In the genomic region with DNA sequence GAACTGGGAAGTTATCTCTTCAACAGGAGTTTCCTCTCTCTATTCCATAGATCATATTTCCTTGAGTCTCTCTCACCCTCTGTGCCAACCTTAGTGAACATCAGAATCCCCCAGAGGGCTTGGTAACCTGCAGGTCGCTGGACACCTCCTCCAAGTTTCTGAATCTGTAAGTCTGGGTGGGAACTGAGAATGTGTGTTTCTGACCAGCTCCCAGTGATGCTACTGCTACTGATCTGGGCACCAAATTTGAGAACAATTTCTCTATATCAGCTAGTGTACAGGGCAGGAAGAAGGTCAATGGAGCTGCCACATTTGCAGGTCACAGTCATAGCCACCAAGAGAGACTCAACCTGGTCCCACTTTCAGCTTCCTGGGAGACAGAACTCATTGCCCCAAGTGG, we compare ENCODE assay signal across 17 cellular contexts.
DNase-seq lines count a peak whose midpoint lies in the region; ATAC-seq, FAIRE-seq and TF ChIP-seq lines count a peak whose summit lies in the region.
"Had no signal": no experiment of that assay in that cellular context is flagged by ENCODE, and none has a peak within 500 bp of the region (broad histone marks: within the 10 kb centered on the region; RNA-seq: fewer than 3 reads in every experiment).

No MANE protein-coding gene starts in this region.

- no peak for TF ChIP-seq POLR2A in H1 (IDR thresholded peaks at IDR 0.05; ENCODE audit: control extremely low read depth in 1 of 2, low read depth in 2 of 2, low read length in 2 of 2)

- no peak overlapping the region for H2BK15ac ChIP-seq in H1 (ENCODE audit: low read length)

- 0 out of 2 replicates have a peak overlapping the region, but pooled peaks have one; percentile 15 for H2AFZ ChIP-seq in H1 (ENCODE audit: low read length)

- no peak for TF ChIP-seq RAD21 in H1 (IDR thresholded peaks at IDR 0.05 in 1 of 2, conservative IDR thresholded peaks at IDR 0.05 in 1 of 2; ENCODE audit: low read depth in 2 of 2, low read length in 2 of 2)

- H3K27ac ChIP-seq in H1 (ENCODE audit: low read depth, low read length) (no peak overlapping the region), left lung (no peak overlapping the region)
- H3K27ac ChIP-seq: gastroesophageal sphincter, HL-60, psoas muscle had no signal

- no peak for FAIRE-seq in H1 (lab: Jason Lieb, UNC)
- FAIRE-seq: keratinocyte had no signal

- H2AK5ac ChIP-seq in H1 (ENCODE audit: low read depth, low read length) = no peak overlapping the region

- H3K4ac ChIP-seq in H1 (replicated peaks; ENCODE audit: insufficient read length, low read depth, low read length) = no peak overlapping the region

- H3K9me3 ChIP-seq in H1 (ENCODE audit: insufficient read depth in 2 of 2, low read depth in 1 of 2, low read length in 1 of 2) (no peaks in the 10 kb centered on the region), left lung (no peaks in the 10 kb centered on the region)
- H3K9me3 ChIP-seq: gastroesophageal sphincter, psoas muscle had no signal

- H3K4me1 ChIP-seq in H1 (replicated peaks in 1 of 4; ENCODE audit: control insufficient read depth in 3 of 4, insufficient read depth in 4 of 4, low read length in 3 of 4) = no peaks in the 10 kb centered on the region
- no peaks in the 10 kb centered on the region for H3K4me1 ChIP-seq in left lung
- H3K4me1 ChIP-seq: gastroesophageal sphincter, psoas muscle had no signal

- no peak overlapping the region for H3K56ac ChIP-seq in H1 (replicated peaks; ENCODE audit: insufficient read length, low read depth, low read length)

- no peaks in the 10 kb centered on the region for H3K36me3 ChIP-seq in H1 (ENCODE audit: control insufficient read depth in 2 of 4, insufficient read depth in 4 of 4, low read length in 3 of 4)
- H3K36me3 ChIP-seq in left lung = no peaks in the 10 kb centered on the region
- H3K36me3 ChIP-seq: gastroesophageal sphincter had no signal

- no peak overlapping the region for H2BK5ac ChIP-seq in H1 (ENCODE audit: low read depth, low read length)

- H3K14ac ChIP-seq in H1 (ENCODE audit: insufficient read length) = no peak overlapping the region

- WGBS in H1 (ENCODE audit: extremely low coverage in 1 of 2, insufficient coverage in 1 of 2, insufficient read length in 1 of 2, insufficient replicate concordance in 2 of 2, low coverage in 1 of 2, low lambda C conversion rate in 2 of 2, missing lambda C conversion rate in 1 of 2), 2 experiments = 83% methylated on average over 1 of the region's 1 CpG; no CpG with 5 or more reads in 1 of the 2 experiments

- H2BK20ac ChIP-seq in H1 (ENCODE audit: low read length) = no peak overlapping the region

- H2BK120ac ChIP-seq in H1 (replicated peaks; ENCODE audit: low read depth, low read length) = no peak overlapping the region

- no peak overlapping the region for H3K18ac ChIP-seq in H1 (ENCODE audit: extremely low read depth, low read length)

- H3K79me2 ChIP-seq in H1 (ENCODE audit: control insufficient read depth in 1 of 2, insufficient read depth in 2 of 2, low read length in 2 of 2) = no peaks in the 10 kb centered on the region

- H4K5ac ChIP-seq in H1 (ENCODE audit: insufficient read length, low read depth, low read length) = no peak overlapping the region

- ATAC-seq in GM18868 (IDR thresholded peaks at IDR 0.05; ENCODE audit: unreplicated experiment) = peak; percentile 50
- peak; percentile 48 for ATAC-seq in GM21529 (IDR thresholded peaks at IDR 0.05; ENCODE audit: unreplicated experiment)
- peak; percentile 45 for ATAC-seq in HG02870 (IDR thresholded peaks at IDR 0.05; ENCODE audit: unreplicated experiment)
- no peak for ATAC-seq in left lung
- ATAC-seq: activated CD8-positive, alpha-beta T cell treated with anti-CD3 and anti-CD28 coated beads for 36 hours; gastroesophageal sphincter; psoas muscle had no signal

- H4K91ac ChIP-seq in H1 (replicated peaks; ENCODE audit: insufficient read length, low read length) = no peak overlapping the region

- H3K27me3 ChIP-seq in H1 (replicated peaks in 1 of 4; ENCODE audit: control insufficient read depth in 3 of 4, extremely low read depth in 1 of 4, insufficient read depth in 3 of 4, low read length in 3 of 4) (no peaks in the 10 kb centered on the region), left lung (no peaks in the 10 kb centered on the region)

- H4K8ac ChIP-seq in H1 (ENCODE audit: extremely low read depth, insufficient read depth, low read length) = no peak overlapping the region; the same call in 1 of the 2 replicates

- no peak for DNase-seq in H1 (ENCODE audit: low read depth in 1 of 2, low spot score in 2 of 2)
- no peak for DNase-seq in hypothalamus (lab: John Stamatoyannopoulos, UW)
- DNase-seq in left lung = no peak
- DNase-seq in NOMO-1 treated with DMSO at 0.1 percent for 48 hours (lab: John Stamatoyannopoulos, UW; ENCODE audit: unreplicated experiment) = no peak
- DNase-seq: activated CD8-positive, alpha-beta T cell treated with anti-CD3 and anti-CD28 coated beads for 36 hours; activated gamma-delta T cell treated with Interleukin-2 at 50 U/mL for 16 hours; NCI-H1048; NCI-H2081; psoas muscle; SHP77 treated with DMSO at 0.1 percent for 48 hours; stimulated activated CD4-positive, alpha-beta T cell treated with anti-CD3 and anti-CD28 coated beads, Interleukin-1b, Interleukin-23, amount 100 ng/mL, for 48 hours had no signal

- H3K4me2 ChIP-seq in H1 (ENCODE audit: insufficient read depth in 1 of 2, low read depth in 2 of 2, low read length in 2 of 2) = no peak overlapping the region

- CTCF ChIA-PET in H1 (lab: Charles Lee; ENCODE audit: partially characterized antibody) = interaction anchor here (0.6 to 2.0 kb wide), 12 partner anchors 8 to 907 kb away, joined by 3 to 6 read pairs (median 4); no protein-coding TSS in a partner anchor

- no peaks in the 10 kb centered on the region for H3K79me1 ChIP-seq in H1 (ENCODE audit: low read depth, low read length)

- no peak overlapping the region for H2BK12ac ChIP-seq in H1 (ENCODE audit: low read depth, low read length)

- no peak overlapping the region for H3K23ac ChIP-seq in H1 (ENCODE audit: insufficient read length)

- no peaks in the 10 kb centered on the region for H4K20me1 ChIP-seq in H1 (replicated peaks in 1 of 2; ENCODE audit: control insufficient read depth in 1 of 2, insufficient read depth in 2 of 2, low read length in 2 of 2)

- H3K4me3 ChIP-seq in H1 (ENCODE audit: extremely low read depth in 1 of 4, insufficient read depth in 2 of 4, low read depth in 3 of 4, low read length in 4 of 4) (no peak overlapping the region), left lung (no peak overlapping the region)
- H3K4me3 ChIP-seq: gastroesophageal sphincter, psoas muscle had no signal

- H3K23me2 ChIP-seq in H1 (ENCODE audit: low read depth, low read length) = no peaks in the 10 kb centered on the region

- TF ChIP-seq CTCF in H1 (IDR thresholded peaks at IDR 0.05; ENCODE audit: control extremely low read depth in 1 of 3, insufficient read depth in 1 of 3, low read depth in 1 of 3, low read length in 3 of 3) (no peak), left lung (IDR thresholded peaks at IDR 0.05) (no peak)

- no peak for TF ChIP-seq EP300 in H1 (IDR thresholded peaks at IDR 0.05; ENCODE audit: borderline replicate concordance in 1 of 2, low read depth in 2 of 2, low read length in 2 of 2)

- intact Hi-C loops in left lung (cut with DNase I) = no loop called here

- POLR2A ChIA-PET in H1 (lab: Charles Lee; ENCODE audit: partially characterized antibody) = no interaction called here

- no peak overlapping the region for H3K9ac ChIP-seq in H1 (replicated peaks in 1 of 4; ENCODE audit: extremely low read depth in 1 of 4, low read depth in 3 of 4, low read length in 3 of 4)

TF ChIP-seq in H1, 55 proteins besides CTCF, POLR2A, EP300 and RAD21 (continues in another document):
- TF ChIP-seq HDAC6 (IDR thresholded peaks at IDR 0.05; ENCODE audit: low read depth, low read length) (no peak), TAF7 (optimal IDR thresholded peaks at IDR 0.05; ENCODE audit: borderline replicate concordance, low read depth, low read length) (no peak), RXRA (IDR thresholded peaks at IDR 0.05; ENCODE audit: insufficient read depth, low read depth, low read length) (no peak), PHF8 (conservative IDR thresholded peaks at IDR 0.05; ENCODE audit: low read depth, low read length) (no peak), TEAD4 (IDR thresholded peaks at IDR 0.05; ENCODE audit: low read depth, low read length) (no peak)
